9 cellular contexts compared by ENCODE assay signal in genomic region chr5:36734422-36734821, GRCh38.
DNase-seq lines count a peak whose midpoint lies in the region; ATAC-seq lines count a peak whose summit lies in the region.
"Had no signal": no experiment of that assay in that cellular context is flagged by ENCODE, and none has a peak within 500 bp of the region (broad histone marks: within the 10 kb centered on the region; RNA-seq: fewer than 3 reads in every experiment).

No MANE protein-coding gene starts in this region.

- intact Hi-C loops in aorta (cut with DNase I) = loop anchor here in 1 of 2 donors (5.0 kb wide), 1 partner anchor 138 kb away; no protein-coding TSS in a partner anchor

- no peak overlapping the region for H4K8ac ChIP-seq in mesendoderm (ENCODE audit: low read depth, low read length)

- no peak overlapping the region for H3K9ac ChIP-seq in Karpas-422 (ENCODE audit: low read length)
- no peak overlapping the region for H3K9ac ChIP-seq in mesendoderm (ENCODE audit: low read length)

- WGBS in mesendoderm (ENCODE audit: extremely low coverage, insufficient coverage, low lambda C conversion rate) = no CpG with 5 or more reads among the region's 4 CpGs
- WGBS in aorta, 2 donors = 35 to 38% methylated on average over 4 of the region's 4 CpGs

- H3K27ac ChIP-seq in Karpas-422 (ENCODE audit: low read length) = no peak overlapping the region
- no peak overlapping the region for H3K27ac ChIP-seq in mesendoderm (ENCODE audit: low read depth, low read length)
- no peak overlapping the region for H3K27ac ChIP-seq in aorta (ENCODE audit: low read depth in 1 of 2, low read length in 2 of 2)

- no peak overlapping the region for H3K18ac ChIP-seq in mesendoderm (ENCODE audit: low read length)

- H4K5ac ChIP-seq in mesendoderm (ENCODE audit: low read length) = no peak overlapping the region

- H3K56ac ChIP-seq in mesendoderm (ENCODE audit: low read length) = no peak overlapping the region

- H3K4ac ChIP-seq in mesendoderm (ENCODE audit: low read depth, low read length) = no peak overlapping the region

- no peak overlapping the region for H3K23ac ChIP-seq in mesendoderm (ENCODE audit: low read length)

- no peak for ATAC-seq in aorta (ENCODE audit: low FRiP score)

- H2BK120ac ChIP-seq in mesendoderm (ENCODE audit: low read depth, low read length) = no peak overlapping the region

- H3K4me3 ChIP-seq in Karpas-422 (ENCODE audit: low read length) (no peak overlapping the region), mesendoderm (ENCODE audit: low read length) (no peak overlapping the region), aorta (ENCODE audit: low read length in 2 of 2) (no peak overlapping the region)

- no peak overlapping the region for H2AK5ac ChIP-seq in mesendoderm (ENCODE audit: low read length)

- no peaks in the 10 kb centered on the region for H3K79me2 ChIP-seq in Karpas-422 (ENCODE audit: low read length)
- no peaks in the 10 kb centered on the region for H3K79me2 ChIP-seq in mesendoderm (ENCODE audit: control insufficient read depth, insufficient read depth, low read length)

- DNase-seq in DMS153 (lab: John Stamatoyannopoulos, UW) = peak; percentile 31
- peak; percentile 63 for DNase-seq in Karpas-422
- DNase-seq in amniotic epithelial cell (ENCODE audit: low read depth) = peak; percentile 16
- DNase-seq in mesendoderm = peak; percentile 41
- no peak for DNase-seq in activated naive CD4-positive, alpha-beta T cell (lab: John Stamatoyannopoulos, UW)
- DNase-seq in aorta = no peak
- DNase-seq in central memory CD4-positive, alpha-beta T cell = no peak
- DNase-seq in activated gamma-delta T cell treated with Interleukin-2 at 50 U/mL for 16 hours = no peak
- DNase-seq: stimulated activated naive B cell treated with anti-CD40 and anti-IgM and Interleukin-4, amounts not matched to agents 10 μg/mL and 1 μg/mL and 100 μg/mL, for 72 hours had no signal

- H2BK15ac ChIP-seq in mesendoderm (replicated peaks; ENCODE audit: low read depth) = no peak overlapping the region

- H3K9me3 ChIP-seq in Karpas-422 (ENCODE audit: low read length) (no peaks in the 10 kb centered on the region), aorta (ENCODE audit: control insufficient read depth, low read length) (no peaks in the 10 kb centered on the region)

- H3K27me3 ChIP-seq in Karpas-422 (ENCODE audit: low read length) (no peaks in the 10 kb centered on the region), mesendoderm (ENCODE audit: insufficient read depth, low read length, poor library complexity) (no peaks in the 10 kb centered on the region), aorta (ENCODE audit: control insufficient read depth in 1 of 2, insufficient read depth in 2 of 2, low read length in 1 of 2) (no peaks in the 10 kb centered on the region)

- H3K4me2 ChIP-seq in Karpas-422 (ENCODE audit: low read depth, low read length, poor library complexity, severe bottlenecking) (no peak overlapping the region), mesendoderm (ENCODE audit: low read length) (no peak overlapping the region)

- H3K36me3 ChIP-seq in Karpas-422 (ENCODE audit: insufficient read depth, low read length) (no peaks in the 10 kb centered on the region), mesendoderm (ENCODE audit: control insufficient read depth, insufficient read depth, low read length) (no peaks in the 10 kb centered on the region), aorta (ENCODE audit: control insufficient read depth in 1 of 2, insufficient read depth in 2 of 2, low read length in 1 of 2) (no peaks in the 10 kb centered on the region)

- no peaks in the 10 kb centered on the region for H4K20me1 ChIP-seq in Karpas-422 (ENCODE audit: insufficient read depth, low read depth, low read length)

- H3K4me1 ChIP-seq in Karpas-422 (ENCODE audit: low read length) = peaks cover 9% of the 10 kb centered on the region
- no peaks in the 10 kb centered on the region for H3K4me1 ChIP-seq in mesendoderm (ENCODE audit: control insufficient read depth, low read depth, low read length)
- H3K4me1 ChIP-seq in aorta (ENCODE audit: control insufficient read depth in 1 of 2, insufficient read depth in 2 of 2, low read length in 2 of 2) = no peaks in the 10 kb centered on the region

- no peak overlapping the region for H2BK5ac ChIP-seq in mesendoderm (ENCODE audit: low read length)

- H3K79me1 ChIP-seq in mesendoderm (ENCODE audit: low read length) = no peaks in the 10 kb centered on the region

- no peaks in the 10 kb centered on the region for H3K9me2 ChIP-seq in Karpas-422 (replicated peaks; ENCODE audit: insufficient read depth, low read length)

- no peak overlapping the region for H2AFZ ChIP-seq in Karpas-422 (ENCODE audit: low read length)

Comparison
In these comparisons a context has a peak if more than half of its experiments do, and no peak if none do; other contexts are left out.
1. DNase-seq: peak in DMS153 (single experiment), Karpas-422 (single experiment), amniotic epithelial cell (single experiment) and mesendoderm (single experiment); none in activated naive CD4-positive, alpha-beta T cell (0 of 4), aorta (0 of 2), central memory CD4-positive, alpha-beta T cell (single experiment) and activated gamma-delta T cell treated with Interleukin-2 at 50 U/mL for 16 hours (single experiment).